27 cellular contexts compared by ENCODE assay signal in the genomic region with DNA sequence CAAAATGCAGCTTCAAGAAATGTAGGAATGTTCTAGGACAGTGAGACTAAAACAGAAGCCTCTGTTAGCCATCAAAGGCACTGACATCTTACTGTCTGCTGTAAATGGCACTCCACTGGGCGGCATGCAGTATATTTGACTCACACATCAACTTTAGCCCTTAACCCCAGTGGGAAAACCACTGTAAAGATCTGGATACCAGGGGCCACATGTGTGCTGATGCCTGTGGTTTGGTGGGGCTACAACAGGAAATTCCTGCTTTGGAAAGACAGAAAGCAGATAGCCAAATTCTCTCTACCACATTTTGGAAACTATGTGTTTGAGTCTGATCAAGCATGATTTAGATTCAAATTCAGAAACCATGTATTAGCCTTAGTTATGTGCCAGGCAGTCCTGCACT.
A peak's percentile ranks its signal among the peaks of the same experiment; 100 is the strongest.
DNase-seq lines count a peak whose midpoint lies in the region; ATAC-seq and TF ChIP-seq lines count a peak whose summit lies in the region.
"Had no signal": no experiment of that assay in that cellular context is flagged by ENCODE, and none has a peak within 500 bp of the region (broad histone marks: within the 10 kb centered on the region; RNA-seq: fewer than 3 reads in every experiment).

No MANE protein-coding gene starts in this region.

- H3K4me3 ChIP-seq in SK-N-MC: no peak overlapping the region
- no peak overlapping the region for H3K4me3 ChIP-seq in fibroblast of pulmonary artery (replicated peaks; ENCODE audit: low read depth, low read length)
- H3K4me3 ChIP-seq: cardiac muscle cell, dorsolateral prefrontal cortex, psoas muscle, thyroid gland had no signal

- H3K9me3 Mint-ChIP-seq in activated T-cell treated with anti-CD3 and anti-CD28 coated beads, Interleukin-2, amount 50 U/mL, for 24 hours: no peaks in the 10 kb centered on the region
- H3K9me3 Mint-ChIP-seq: activated CD8-positive, alpha-beta T cell treated with anti-CD3 and anti-CD28 coated beads for 36 hours; activated naive CD4-positive, alpha-beta T cell treated with anti-CD3 and anti-CD28 coated beads, Interleukin-2, amount 50 U/mL, for 72 hours; activated T-cell treated with anti-CD3 and anti-CD28 coated beads, Interleukin-2, amount 50 U/mL, for 4 hours; CD14-positive monocyte; immature natural killer cell; nephron had no signal

- DNase-seq in activated T-cell treated with anti-CD3 and anti-CD28 coated beads, Interleukin-2, amount 50 U/mL, for 24 hours: no peak
- no peak for DNase-seq in activated T-cell treated with anti-CD3 and anti-CD28 coated beads, Interleukin-2, amount 50 U/mL, for 48 hours
- DNase-seq in SK-N-MC (ENCODE audit: low read depth, low spot score) (no peak), fibroblast of pulmonary artery (ENCODE audit: low read depth) (peak; percentile 62), smooth muscle cell of the brain vasculature (ENCODE audit: low read depth, low spot score) (peak; percentile 20), pons (ENCODE audit: low spot score) (no peak)
- DNase-seq: 8988T; activated CD8-positive, alpha-beta T cell treated with anti-CD3 and anti-CD28 coated beads for 36 hours; activated T-cell treated with anti-CD3 and anti-CD28 coated beads, Interleukin-2, amount 50 U/mL, for 4 hours; dorsolateral prefrontal cortex; GOT3; immature natural killer cell; mammary epithelial cell; NCI-H2081 treated with DMSO at 0.1 percent for 48 hours; NCI-H524; psoas muscle; T-helper 1 cell; thyroid gland; WERI-Rb-1 had no signal

- ATAC-seq in HG03439 (IDR thresholded peaks at IDR 0.05; ENCODE audit: unreplicated experiment) (no peak), HG02840 (IDR thresholded peaks at IDR 0.05; ENCODE audit: low FRiP score, unreplicated experiment) (no peak)
- ATAC-seq: activated CD8-positive, alpha-beta T cell treated with anti-CD3 and anti-CD28 coated beads for 36 hours; activated naive CD4-positive, alpha-beta T cell treated with anti-CD3 and anti-CD28 coated beads, Interleukin-2, amount 50 U/mL, for 72 hours; activated T-cell treated with anti-CD3 and anti-CD28 coated beads, Interleukin-2, amount 50 U/mL, for 4 hours; psoas muscle; Right ventricle myocardium inferior had no signal

- TF ChIP-seq CTCF in fibroblast of pulmonary artery (IDR thresholded peaks at IDR 0.05; ENCODE audit: low read length, missing control alignments): no peak

- H3K4me1 Mint-ChIP-seq in activated T-cell treated with anti-CD3 and anti-CD28 coated beads, Interleukin-2, amount 50 U/mL, for 24 hours (ENCODE audit: low read depth): peaks cover 61% of the 10 kb centered on the region

- peaks cover 59% of the 10 kb centered on the region for H3K36me3 ChIP-seq in SK-N-MC (ENCODE audit: insufficient read depth, low read length)
- H3K36me3 ChIP-seq: thyroid gland had no signal

- no peaks in the 10 kb centered on the region for H3K9me3 ChIP-seq in SK-N-MC (ENCODE audit: low read depth, low read length)
- H3K9me3 ChIP-seq: psoas muscle, thyroid gland had no signal

- H3K9ac ChIP-seq in SK-N-MC (ENCODE audit: insufficient read length): no peak overlapping the region

- no peaks in the 10 kb centered on the region for H3K27me3 Mint-ChIP-seq in activated T-cell treated with anti-CD3 and anti-CD28 coated beads, Interleukin-2, amount 50 U/mL, for 24 hours
- H3K27me3 Mint-ChIP-seq: activated CD8-positive, alpha-beta T cell treated with anti-CD3 and anti-CD28 coated beads for 36 hours had no signal

- H3K27ac ChIP-seq in SK-N-MC: 0 out of 2 replicates have a peak overlapping the region, but pooled peaks have one; percentile 7
- H3K27ac ChIP-seq: cardiac muscle cell, dorsolateral prefrontal cortex, epithelial cell of prostate, psoas muscle, thyroid gland, WERI-Rb-1 had no signal

- peak overlapping the region; percentile 29 for H3K27ac Mint-ChIP-seq in activated T-cell treated with anti-CD3 and anti-CD28 coated beads, Interleukin-2, amount 50 U/mL, for 24 hours
- H3K27ac Mint-ChIP-seq: activated CD8-positive, alpha-beta T cell treated with anti-CD3 and anti-CD28 coated beads for 36 hours; immature natural killer cell had no signal

- peaks cover 68% of the 10 kb centered on the region for H3K36me3 Mint-ChIP-seq in activated T-cell treated with anti-CD3 and anti-CD28 coated beads, Interleukin-2, amount 50 U/mL, for 24 hours (ENCODE audit: low read depth)

- no peak overlapping the region for H3K4me3 Mint-ChIP-seq in activated T-cell treated with anti-CD3 and anti-CD28 coated beads, Interleukin-2, amount 50 U/mL, for 24 hours
- H3K4me3 Mint-ChIP-seq: activated CD8-positive, alpha-beta T cell treated with anti-CD3 and anti-CD28 coated beads for 36 hours; activated T-cell treated with anti-CD3 and anti-CD28 coated beads, Interleukin-2, amount 50 U/mL, for 4 hours; CD14-positive monocyte; immature natural killer cell had no signal

Comparison
In these comparisons a context has a peak if more than half of its experiments do, and no peak if none do; other contexts are left out.
1. DNase-seq: peak in fibroblast of pulmonary artery (single experiment) and smooth muscle cell of the brain vasculature (single experiment); none in activated T-cell treated with anti-CD3 and anti-CD28 coated beads, Interleukin-2, amount 50 U/mL, for 24 hours (single experiment), activated T-cell treated with anti-CD3 and anti-CD28 coated beads, Interleukin-2, amount 50 U/mL, for 48 hours (0 of 2), SK-N-MC (single experiment) and pons (single experiment).